14 cellular contexts compared by ENCODE assay signal in the genomic region with DNA sequence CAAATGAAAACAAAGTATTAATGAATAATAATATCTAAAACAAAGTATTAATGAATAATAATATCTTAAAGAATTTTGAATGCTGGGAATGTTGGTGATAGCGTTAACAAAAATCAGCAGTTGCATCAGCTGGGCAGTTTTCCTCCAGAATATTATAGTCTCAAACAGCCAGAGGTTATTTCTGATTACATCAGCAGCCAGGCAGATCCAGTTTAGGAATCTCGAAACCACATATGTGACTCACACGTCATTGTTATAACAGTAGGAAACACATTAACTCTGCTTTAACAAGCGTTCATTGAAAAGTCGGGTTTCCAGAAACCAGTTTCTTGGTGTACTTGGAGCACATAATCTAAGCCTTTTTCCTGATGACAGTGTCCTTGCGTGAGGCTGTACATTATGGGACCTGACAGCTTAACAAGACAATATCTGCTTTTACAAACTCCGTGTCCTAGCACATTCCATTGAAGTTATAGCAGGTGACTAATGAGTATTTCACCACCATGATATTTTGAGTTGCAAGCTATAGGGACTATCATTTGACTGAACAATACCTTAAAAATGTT.
A peak's percentile ranks its signal among the peaks of the same experiment; 100 is the strongest.
DNase-seq lines count a peak whose midpoint lies in the region; ATAC-seq and TF ChIP-seq lines count a peak whose summit lies in the region.
"Had no signal": no experiment of that assay in that cellular context is flagged by ENCODE, and none has a peak within 500 bp of the region (broad histone marks: within the 10 kb centered on the region; RNA-seq: fewer than 3 reads in every experiment).

No MANE protein-coding gene starts in this region.

- H3K4me1 Mint-ChIP-seq in CD4-positive, alpha-beta T cell (ENCODE audit: low read depth): no peaks in the 10 kb centered on the region
- H3K4me1 Mint-ChIP-seq: activated CD4-positive, alpha-beta T cell treated with anti-CD3 and anti-CD28 coated beads, Interleukin-2, amount 10 ng/mL, durations not matched to agents 24 days and 14 days; activated naive CD8-positive, alpha-beta T cell treated with anti-CD3 and anti-CD28 coated beads for 36 hours had no signal

- no peak for ATAC-seq in body of pancreas
- no peak for ATAC-seq in CD4-positive, alpha-beta T cell (ENCODE audit: poor library complexity)

- H3K4me3 Mint-ChIP-seq in CD4-positive, alpha-beta T cell: no peak overlapping the region
- H3K4me3 Mint-ChIP-seq: activated CD4-positive, alpha-beta T cell treated with anti-CD3 and anti-CD28 coated beads, Interleukin-2, amount 10 ng/mL, durations not matched to agents 24 days and 14 days; activated naive CD8-positive, alpha-beta T cell treated with anti-CD3 and anti-CD28 coated beads for 36 hours; naive B cell had no signal

- H3K9me3 Mint-ChIP-seq in CD4-positive, alpha-beta T cell: peaks cover 5% of the 10 kb centered on the region
- H3K9me3 Mint-ChIP-seq: activated CD4-positive, alpha-beta T cell treated with anti-CD3 and anti-CD28 coated beads, Interleukin-2, amount 10 ng/mL, durations not matched to agents 24 days and 14 days had no signal

- CTCF ChIA-PET in CD4-positive, alpha-beta T cell (lab: Charles Lee): no interaction called here

- H3K4me1 ChIP-seq in body of pancreas: peaks cover 9% of the 10 kb centered on the region

- intact Hi-C loops in body of pancreas (cut with DNase I): no loop called here
- intact Hi-C loops in CD4-positive, alpha-beta T cell (cut with DNase I, micrococcal nuclease): no loop called here

- H3K27ac Mint-ChIP-seq in CD4-positive, alpha-beta T cell: no peak overlapping the region
- H3K27ac Mint-ChIP-seq: activated CD4-positive, alpha-beta T cell treated with anti-CD3 and anti-CD28 coated beads, Interleukin-2, amount 10 ng/mL, durations not matched to agents 24 days and 14 days; activated naive CD8-positive, alpha-beta T cell treated with anti-CD3 and anti-CD28 coated beads for 36 hours; naive B cell had no signal

- TF ChIP-seq CTCF in AG09309 (IDR thresholded peaks at IDR 0.05; ENCODE audit: control insufficient read depth, insufficient read depth, low read depth, low read length, missing control alignments) (no peak), body of pancreas (IDR thresholded peaks at IDR 0.05) (no peak)
- no peak for TF ChIP-seq CTCF in CD4-positive, alpha-beta T cell (IDR thresholded peaks at IDR 0.05)

- DNase-seq in AG09309 (ENCODE audit: low read depth) (peak; percentile 88), LHCN-M2 (ENCODE audit: low read depth) (peak; percentile 93), brain pericyte (ENCODE audit: low read depth, low spot score) (peak; percentile 45), islet precursor cell (peak; percentile 63), body of pancreas (no peak), DMS153 (lab: John Stamatoyannopoulos, UW) (no peak), cerebellar cortex (ENCODE audit: low spot score) (no peak)
- DNase-seq in CD4-positive, alpha-beta T cell: no peak
- DNase-seq: activated CD4-positive, alpha-beta T cell treated with anti-CD3 and anti-CD28 coated beads, Interleukin-2, amount 10 ng/mL, durations not matched to agents 24 days and 14 days; activated naive CD8-positive, alpha-beta T cell treated with anti-CD3 and anti-CD28 coated beads for 36 hours; naive B cell; NCI-H1417; stimulated activated CD4-positive, alpha-beta T cell treated with anti-CD3 and anti-CD28 coated beads, Interleukin-4, amount 100 ng/mL, for 4 hours had no signal

- no peaks in the 10 kb centered on the region for H3K36me3 Mint-ChIP-seq in CD4-positive, alpha-beta T cell (ENCODE audit: low read depth)
- H3K36me3 Mint-ChIP-seq: activated naive CD8-positive, alpha-beta T cell treated with anti-CD3 and anti-CD28 coated beads for 36 hours had no signal

- H3K4me3 ChIP-seq in AG09309 (ENCODE audit: control insufficient read depth, low read depth, low read length): no peak overlapping the region
- H3K4me3 ChIP-seq in body of pancreas: no peak overlapping the region
- H3K4me3 ChIP-seq: thoracic aorta had no signal

- H3K27me3 Mint-ChIP-seq in CD4-positive, alpha-beta T cell: peaks cover 4% of the 10 kb centered on the region
- H3K27me3 Mint-ChIP-seq: activated CD4-positive, alpha-beta T cell treated with anti-CD3 and anti-CD28 coated beads, Interleukin-2, amount 10 ng/mL, durations not matched to agents 24 days and 14 days; activated naive CD8-positive, alpha-beta T cell treated with anti-CD3 and anti-CD28 coated beads for 36 hours had no signal

- H3K27me3 ChIP-seq in body of pancreas: no peaks in the 10 kb centered on the region
- H3K27me3 ChIP-seq in CD4-positive, alpha-beta T cell (ENCODE audit: control insufficient read depth, insufficient read depth, low read length): no peaks in the 10 kb centered on the region

- no peaks in the 10 kb centered on the region for H3K9me3 ChIP-seq in body of pancreas
- H3K9me3 ChIP-seq in CD4-positive, alpha-beta T cell (ENCODE audit: control insufficient read depth, low read length): peaks cover 4% of the 10 kb centered on the region
- H3K9me3 ChIP-seq: thoracic aorta had no signal

- H3K36me3 ChIP-seq in body of pancreas (replicated peaks in 1 of 2; ENCODE audit: insufficient read depth in 1 of 2, low read depth in 2 of 2): no peaks in the 10 kb centered on the region
- H3K36me3 ChIP-seq: thoracic aorta had no signal

- POLR2A ChIA-PET in CD4-positive, alpha-beta T cell (lab: Charles Lee): no interaction called here

- WGBS in body of pancreas, 2 donors: 46 to 59% methylated on average over 7 of the region's 7 CpGs

- H3K27ac ChIP-seq in body of pancreas: no peak overlapping the region
- H3K27ac ChIP-seq in CD4-positive, alpha-beta T cell (ENCODE audit: low read depth, low read length): no peak overlapping the region
- H3K27ac ChIP-seq: thoracic aorta had no signal

- TF ChIP-seq POLR2A in body of pancreas (IDR thresholded peaks at IDR 0.05): no peak

Comparison
In these comparisons a context has a peak if more than half of its experiments do, and no peak if none do; other contexts are left out.
1. DNase-seq: peak in AG09309 (single experiment), LHCN-M2 (single experiment), brain pericyte (single experiment) and islet precursor cell (single experiment); none in body of pancreas (0 of 4), DMS153 (single experiment), cerebellar cortex (single experiment) and CD4-positive, alpha-beta T cell (0 of 10).